In genomic region chr12:30330565-30330964, GRCh38 we compare ENCODE assay signal across 38 cellular contexts.
"Had no signal": no experiment of that assay in that cellular context is flagged by ENCODE, and none has a peak within 500 bp of the region (broad histone marks: within the 10 kb centered on the region; RNA-seq: fewer than 3 reads in every experiment).

No MANE protein-coding gene starts in this region.

- H3K36me3 ChIP-seq: ascending aorta, cardiac muscle cell, colonic mucosa had no signal

- H3K27me3 ChIP-seq: ascending aorta, cardiac muscle cell, colonic mucosa had no signal

- DNase-seq: activated CD4-positive, alpha-beta memory T cell treated with anti-CD3 and anti-CD28 coated beads, Interleukin-2, amount 10 ng/mL, durations not matched to agents 7 days and 5 days; activated CD4-positive, alpha-beta T cell treated with anti-CD3 and anti-CD28 coated beads for 1 hour; activated CD4-positive, alpha-beta T cell treated with anti-CD3 and anti-CD28 coated beads for 36 hours; activated CD4-positive, alpha-beta T cell treated with anti-CD3 and anti-CD28 coated beads for 48 hours; activated CD4-positive, alpha-beta T cell treated with anti-CD3 and anti-CD28 coated beads, Interleukin-2, amount 10 ng/mL, durations not matched to agents 7 days and 5 days; activated CD4-positive, alpha-beta T cell treated with anti-CD3 and anti-CD28 coated beads, Interleukin-2, amount 50 U/mL, for 48 hours; activated CD4-positive, CD25-positive, alpha-beta regulatory T cell; activated CD8-positive, alpha-beta memory T cell treated with anti-CD3 and anti-CD28 coated beads, Interleukin-2, amount 50 U/mL, for 4 hours; activated CD8-positive, alpha-beta T cell treated with anti-CD3 and anti-CD28 coated beads, Interleukin-2, amount 10 ng/mL, durations not matched to agents 7 days and 5 days; activated effector memory CD4-positive, alpha-beta T cell treated with Interleukin-2 at 50 U/mL for 16 hours; activated gamma-delta T cell; activated naive CD4-positive, alpha-beta T cell treated with anti-CD3 and anti-CD28 coated beads, Interleukin-2, amount 10 ng/mL, durations not matched to agents 7 days and 5 days; activated naive CD4-positive, alpha-beta T cell treated with Interleukin-2 at 50 U/mL for 16 hours; activated naive CD8-positive, alpha-beta T cell treated with anti-CD3 and anti-CD28 coated beads, Interleukin-2, amount 10 ng/mL, durations not matched to agents 7 days and 5 days; activated naive CD8-positive, alpha-beta T cell treated with anti-CD3 and anti-CD28 coated beads, Interleukin-2, amount 50 U/mL, for 24 hours; activated T-cell treated with anti-CD3 and anti-CD28 coated beads for 4 hours; activated T-cell treated with anti-CD3 and anti-CD28 coated beads, Interleukin-2, amount 50 U/mL, for 24 hours; activated T-cell treated with anti-CD3 and anti-CD28 coated beads, Interleukin-2, amount 50 U/mL, for 48 hours; amygdala; anterior cingulate cortex; caudate nucleus; cerebellar nuclear complex; colonic mucosa; T-helper 2 cell; T-helper 9 cell had no signal

- H3K27ac ChIP-seq: ascending aorta, cardiac muscle cell, colonic mucosa, VCaP had no signal

- H3K4me3 Mint-ChIP-seq: activated CD4-positive, alpha-beta memory T cell treated with anti-CD3 and anti-CD28 coated beads, Interleukin-2, amount 10 ng/mL, durations not matched to agents 7 days and 5 days; activated CD4-positive, alpha-beta T cell treated with anti-CD3 and anti-CD28 coated beads for 36 hours; activated CD4-positive, alpha-beta T cell treated with anti-CD3 and anti-CD28 coated beads, Interleukin-2, amount 10 ng/mL, durations not matched to agents 7 days and 5 days; activated CD8-positive, alpha-beta T cell treated with anti-CD3 and anti-CD28 coated beads, Interleukin-2, amount 10 ng/mL, durations not matched to agents 7 days and 5 days; activated naive CD4-positive, alpha-beta T cell treated with anti-CD3 and anti-CD28 coated beads, Interleukin-2, amount 10 ng/mL, durations not matched to agents 7 days and 5 days; activated naive CD4-positive, alpha-beta T cell treated with anti-CD3 and anti-CD28 coated beads, Interleukin-2, amount 50 U/mL, for 24 hours; activated naive CD8-positive, alpha-beta T cell; activated naive CD8-positive, alpha-beta T cell treated with anti-CD3 and anti-CD28 coated beads, Interleukin-2, amount 10 ng/mL, durations not matched to agents 7 days and 5 days; activated naive CD8-positive, alpha-beta T cell treated with anti-CD3 and anti-CD28 coated beads, Interleukin-2, amount 50 U/mL, for 24 hours; activated T-cell treated with anti-CD3 and anti-CD28 coated beads, Interleukin-2, amount 50 U/mL, for 24 hours; brain; central memory CD8-positive, alpha-beta T cell; T-helper 1 cell treated with Interleukin-12 subunit alpha and Interleukin-12 subunit beta and Interleukin-4 antibody, amounts not matched to agents 30 μg/mL and 1 μg/mL, for 36 hours; T-helper 2 cell treated with Interferon-gamma antibody and Interleukin-4, amounts not matched to agents 5 μg/mL and 100 μg/mL, for 36 hours had no signal

- ATAC-seq: activated CD4-positive, alpha-beta T cell treated with anti-CD3 and anti-CD28 coated beads for 36 hours; activated CD4-positive, CD25-positive, alpha-beta regulatory T cell treated with anti-CD3 and anti-CD28 coated beads, Interleukin-2, amount 50 U/mL, for 24 hours; activated CD8-positive, alpha-beta T cell treated with anti-CD3 and anti-CD28 coated beads, Interleukin-2, amount 10 ng/mL, durations not matched to agents 7 days and 5 days; activated naive CD8-positive, alpha-beta T cell treated with anti-CD3 and anti-CD28 coated beads, Interleukin-2, amount 50 U/mL, for 24 hours had no signal

- H3K4me1 Mint-ChIP-seq: activated CD4-positive, alpha-beta memory T cell treated with anti-CD3 and anti-CD28 coated beads, Interleukin-2, amount 10 ng/mL, durations not matched to agents 7 days and 5 days; activated CD4-positive, alpha-beta T cell treated with anti-CD3 and anti-CD28 coated beads for 36 hours; activated CD4-positive, alpha-beta T cell treated with anti-CD3 and anti-CD28 coated beads, Interleukin-2, amount 10 ng/mL, durations not matched to agents 7 days and 5 days; activated naive CD4-positive, alpha-beta T cell treated with anti-CD3 and anti-CD28 coated beads, Interleukin-2, amount 10 ng/mL, durations not matched to agents 7 days and 5 days; activated naive CD4-positive, alpha-beta T cell treated with anti-CD3 and anti-CD28 coated beads, Interleukin-2, amount 50 U/mL, for 24 hours; activated naive CD8-positive, alpha-beta T cell treated with anti-CD3 and anti-CD28 coated beads, Interleukin-2, amount 10 ng/mL, durations not matched to agents 7 days and 5 days; activated naive CD8-positive, alpha-beta T cell treated with anti-CD3 and anti-CD28 coated beads, Interleukin-2, amount 50 U/mL, for 24 hours; brain; central memory CD8-positive, alpha-beta T cell had no signal

- H3K27me3 Mint-ChIP-seq: activated CD4-positive, alpha-beta memory T cell treated with anti-CD3 and anti-CD28 coated beads, Interleukin-2, amount 10 ng/mL, durations not matched to agents 7 days and 5 days; activated CD4-positive, alpha-beta T cell treated with anti-CD3 and anti-CD28 coated beads for 36 hours; activated CD4-positive, alpha-beta T cell treated with anti-CD3 and anti-CD28 coated beads, Interleukin-2, amount 10 ng/mL, durations not matched to agents 7 days and 5 days; activated naive CD4-positive, alpha-beta T cell treated with anti-CD3 and anti-CD28 coated beads, Interleukin-2, amount 10 ng/mL, durations not matched to agents 7 days and 5 days; activated naive CD4-positive, alpha-beta T cell treated with anti-CD3 and anti-CD28 coated beads, Interleukin-2, amount 50 U/mL, for 24 hours; activated naive CD8-positive, alpha-beta T cell treated with anti-CD3 and anti-CD28 coated beads, Interleukin-2, amount 10 ng/mL, durations not matched to agents 7 days and 5 days; activated naive CD8-positive, alpha-beta T cell treated with anti-CD3 and anti-CD28 coated beads, Interleukin-2, amount 50 U/mL, for 24 hours; activated T-cell treated with anti-CD3 and anti-CD28 coated beads, Interleukin-2, amount 50 U/mL, for 24 hours; brain; central memory CD8-positive, alpha-beta T cell had no signal

- H3K4me3 ChIP-seq: ascending aorta, cardiac muscle cell, colonic mucosa had no signal

- H3K9me3 Mint-ChIP-seq: activated naive CD4-positive, alpha-beta T cell treated with anti-CD3 and anti-CD28 coated beads, Interleukin-2, amount 10 ng/mL, durations not matched to agents 7 days and 5 days; activated naive CD4-positive, alpha-beta T cell treated with anti-CD3 and anti-CD28 coated beads, Interleukin-2, amount 50 U/mL, for 24 hours; activated naive CD8-positive, alpha-beta T cell treated with anti-CD3 and anti-CD28 coated beads, Interleukin-2, amount 10 ng/mL, durations not matched to agents 7 days and 5 days; activated T-cell treated with anti-CD3 and anti-CD28 coated beads, Interleukin-2, amount 50 U/mL, for 24 hours; activated T-helper 2 cell treated with anti-CD3 and anti-CD28 coated beads, Interferon-gamma antibody, Interleukin-2, Interleukin-4, amounts not matched to agents 10 μg/mL and 5 μg/mL and 100 μg/mL, durations not matched to agents 14 hours and 24 hours and 36 hours; brain; central memory CD8-positive, alpha-beta T cell; T-helper 1 cell treated with Interleukin-12 subunit alpha and Interleukin-12 subunit beta and Interleukin-4 antibody, amounts not matched to agents 30 μg/mL and 1 μg/mL, for 36 hours; T-helper 2 cell treated with Interferon-gamma antibody and Interleukin-4, amounts not matched to agents 5 μg/mL and 100 μg/mL, for 36 hours had no signal

- H3K36me3 Mint-ChIP-seq: activated naive CD4-positive, alpha-beta T cell treated with anti-CD3 and anti-CD28 coated beads, Interleukin-2, amount 10 ng/mL, durations not matched to agents 7 days and 5 days; activated naive CD4-positive, alpha-beta T cell treated with anti-CD3 and anti-CD28 coated beads, Interleukin-2, amount 50 U/mL, for 24 hours; activated naive CD8-positive, alpha-beta T cell; activated naive CD8-positive, alpha-beta T cell treated with anti-CD3 and anti-CD28 coated beads, Interleukin-2, amount 10 ng/mL, durations not matched to agents 7 days and 5 days; brain had no signal

- H3K4me1 ChIP-seq: ascending aorta, colonic mucosa had no signal

- FAIRE-seq: bronchial epithelial cell, TTC549 had no signal

- H3K27ac Mint-ChIP-seq: activated CD4-positive, alpha-beta memory T cell treated with anti-CD3 and anti-CD28 coated beads, Interleukin-2, amount 10 ng/mL, durations not matched to agents 7 days and 5 days; activated CD4-positive, alpha-beta T cell treated with anti-CD3 and anti-CD28 coated beads for 36 hours; activated CD4-positive, alpha-beta T cell treated with anti-CD3 and anti-CD28 coated beads, Interleukin-2, amount 10 ng/mL, durations not matched to agents 7 days and 5 days; activated CD8-positive, alpha-beta T cell treated with anti-CD3 and anti-CD28 coated beads, Interleukin-2, amount 10 ng/mL, durations not matched to agents 7 days and 5 days; activated naive CD4-positive, alpha-beta T cell treated with anti-CD3 and anti-CD28 coated beads, Interleukin-2, amount 10 ng/mL, durations not matched to agents 7 days and 5 days; activated naive CD4-positive, alpha-beta T cell treated with anti-CD3 and anti-CD28 coated beads, Interleukin-2, amount 50 U/mL, for 24 hours; activated naive CD8-positive, alpha-beta T cell; activated naive CD8-positive, alpha-beta T cell treated with anti-CD3 and anti-CD28 coated beads, Interleukin-2, amount 10 ng/mL, durations not matched to agents 7 days and 5 days; activated naive CD8-positive, alpha-beta T cell treated with anti-CD3 and anti-CD28 coated beads, Interleukin-2, amount 50 U/mL, for 24 hours; activated T-cell treated with anti-CD3 and anti-CD28 coated beads, Interleukin-2, amount 50 U/mL, for 24 hours; activated T-helper 2 cell treated with anti-CD3 and anti-CD28 coated beads, Interferon-gamma antibody, Interleukin-2, Interleukin-4, amounts not matched to agents 10 μg/mL and 5 μg/mL and 100 μg/mL, durations not matched to agents 14 hours and 24 hours and 36 hours; brain; T-helper 1 cell treated with Interleukin-12 subunit alpha and Interleukin-12 subunit beta and Interleukin-4 antibody, amounts not matched to agents 30 μg/mL and 1 μg/mL, for 36 hours; T-helper 2 cell treated with Interferon-gamma antibody and Interleukin-4, amounts not matched to agents 5 μg/mL and 100 μg/mL, for 36 hours had no signal

- H3K9me3 ChIP-seq: ascending aorta, colonic mucosa had no signal
